In the genomic region with DNA sequence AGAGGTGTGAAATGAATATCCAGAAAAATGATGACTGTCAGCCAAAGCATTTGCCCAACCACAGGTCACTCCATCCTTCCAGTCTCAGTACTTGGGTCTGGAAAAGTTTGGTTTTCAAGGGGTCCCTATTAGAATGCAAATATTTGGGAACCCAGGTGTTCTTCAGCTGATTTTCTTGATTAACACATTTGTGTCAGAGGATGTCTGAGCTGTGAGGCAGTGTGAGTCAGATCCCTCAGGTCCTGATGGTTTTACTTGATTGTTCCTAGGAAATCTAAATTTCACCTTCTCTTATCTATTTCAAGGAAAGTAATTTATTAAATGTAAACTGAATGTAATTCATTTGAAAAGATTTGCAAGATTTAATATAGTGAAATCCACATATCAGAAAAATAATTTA, we compare ENCODE assay signal across 7 cellular contexts.
"Had no signal": no experiment of that assay in that cellular context is flagged by ENCODE, and none has a peak within 500 bp of the region (broad histone marks: within the 10 kb centered on the region; RNA-seq: fewer than 3 reads in every experiment).

No MANE protein-coding gene starts in this region.

- ATAC-seq: GM23338 had no signal

- FAIRE-seq: H1, H54, HTR-8/SVneo had no signal

- DNase-seq: H9, HCEC 1CT, IMR-90 had no signal

- H3K4me3 ChIP-seq: GM23338 had no signal
